In the genomic region with DNA sequence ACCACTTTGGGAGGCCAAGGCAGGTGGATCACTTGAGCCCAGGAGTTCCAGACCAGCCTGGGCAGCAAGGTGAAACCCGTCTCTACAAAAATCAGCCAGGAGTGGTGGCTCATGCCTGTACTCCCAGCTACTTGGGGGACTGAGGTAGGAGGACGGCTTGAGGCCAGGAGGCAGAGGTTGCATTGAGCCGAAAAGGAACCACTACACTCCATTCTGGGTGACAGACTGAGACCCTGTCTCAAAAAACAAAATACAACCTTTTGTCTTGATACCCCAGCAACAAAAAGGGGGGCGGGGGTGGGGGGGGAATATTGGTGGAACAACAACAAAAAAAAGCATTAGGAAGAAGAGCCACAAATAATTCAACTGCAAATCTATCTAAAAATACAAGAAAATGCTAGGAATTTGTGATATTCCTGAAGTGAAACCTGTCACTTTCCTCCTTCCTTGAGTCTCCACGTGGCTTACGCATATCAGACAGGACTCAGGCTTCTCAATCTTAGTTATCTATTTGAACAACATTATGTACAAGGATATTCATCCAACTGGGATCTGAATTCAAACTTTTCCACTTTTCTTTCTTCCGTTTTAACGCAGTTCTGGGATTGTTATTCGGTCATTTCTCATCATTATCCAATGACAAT, we compare ENCODE assay signal across 6 cellular contexts. TPM values are rescaled to one million over a fixed set of nuclear protein-coding genes. Genes with fewer than 3 reads are reported as not detected.
DNase-seq lines count a peak whose midpoint lies in the region; ATAC-seq and TF ChIP-seq lines count a peak whose summit lies in the region.

No MANE protein-coding gene starts in this region.

- TSS peak; percentile 87 for BruUV-seq in PC-3 (replicated peaks; lab: Mats Ljungman, UMichigan)

- H3K36me3 ChIP-seq in PC-3 (ENCODE audit: low read depth, low read length) = no peaks in the 10 kb centered on the region
- H3K36me3 ChIP-seq in aorta (ENCODE audit: control insufficient read depth in 1 of 2, insufficient read depth in 2 of 2, low read length in 1 of 2) = no peaks in the 10 kb centered on the region

- no peak for TF ChIP-seq CTCF in AG10803 (conservative IDR thresholded peaks at IDR 0.05; ENCODE audit: low read length)
- no peak for TF ChIP-seq CTCF in PC-3 (conservative IDR thresholded peaks at IDR 0.05; ENCODE audit: low read depth, low read length)

- peak overlapping the region; percentile 71 for H2AFZ ChIP-seq in PC-3 (ENCODE audit: low read length)

- CTCF ChIA-PET in PC-3 (lab: Charles Lee) = interaction anchor here (1.2 kb wide), 1 partner anchor 23 kb away, joined by 4 read pairs; no protein-coding TSS in a partner anchor

- H3K4me1 ChIP-seq in PC-3 (ENCODE audit: insufficient read depth, low read length) (peaks cover 14% of the 10 kb centered on the region), aorta (ENCODE audit: control insufficient read depth in 1 of 2, insufficient read depth in 2 of 2, low read length in 2 of 2) (no peaks in the 10 kb centered on the region)

- H3K9me3 ChIP-seq in PC-3 (ENCODE audit: low read length) = no peaks in the 10 kb centered on the region
- no peaks in the 10 kb centered on the region for H3K9me3 ChIP-seq in aorta (ENCODE audit: control insufficient read depth, low read length)

- DNase-seq in AG10803 (ENCODE audit: low read depth) (peak; percentile 7), PC-3 (no peak), hepatic stellate cell (ENCODE audit: low spot score) (peak; percentile 31), aorta (no peak), NCI-H510A (lab: John Stamatoyannopoulos, UW) (no peak)

- WGBS in aorta, 2 donors = 16 to 23% methylated on average over 9 of the region's 9 CpGs

- no peaks in the 10 kb centered on the region for H3K9me2 ChIP-seq in PC-3 (replicated peaks; ENCODE audit: low read length)

- H4K20me1 ChIP-seq in PC-3 (ENCODE audit: low read length) = no peaks in the 10 kb centered on the region

- intact Hi-C loops in PC-3 (cut with micrococcal nuclease) = no loop called here
- intact Hi-C loops in aorta (cut with DNase I) = no loop called here

- ATAC-seq in PC-3 (no peak), aorta (ENCODE audit: low FRiP score) (no peak), HG03135 (IDR thresholded peaks at IDR 0.05; ENCODE audit: unreplicated experiment) (no peak)

- peak overlapping the region; percentile 90 for H3K9ac ChIP-seq in PC-3 (ENCODE audit: low read length)

- H3K4me3 ChIP-seq in AG10803 (ENCODE audit: low read length) (peak overlapping the region; percentile 76), PC-3 (ENCODE audit: low read length) (peak overlapping the region; percentile 85), aorta (ENCODE audit: low read length in 2 of 2) (peak overlapping the region; percentile 71 to 99)

- H3K27ac ChIP-seq in PC-3 (ENCODE audit: low read length) (peak overlapping the region; percentile 48), aorta (ENCODE audit: low read depth in 1 of 2, low read length in 2 of 2) (peak overlapping the region in 1 of 2 donors; percentile 98)

- H3F3A ChIP-seq in PC-3 (ENCODE audit: low read length, unreplicated experiment) = no peaks in the 10 kb centered on the region

- peak overlapping the region; percentile 96 for H3K4me2 ChIP-seq in PC-3 (ENCODE audit: low read length)

- H3K27me3 ChIP-seq in PC-3 (ENCODE audit: low read length) (no peaks in the 10 kb centered on the region), aorta (ENCODE audit: control insufficient read depth in 1 of 2, insufficient read depth in 2 of 2, low read length in 1 of 2) (no peaks in the 10 kb centered on the region)

- peaks cover 19% of the 10 kb centered on the region for H3K79me2 ChIP-seq in PC-3 (ENCODE audit: low read length)

- POLR2A ChIA-PET in PC-3 (lab: Charles Lee; ENCODE audit: unreplicated experiment) = interaction anchor here (0.7 kb wide), 1 partner anchor 1069 kb away, joined by 3 read pairs; no protein-coding TSS in a partner anchor

RNA-seq across cellular contexts. Expression of a gene that starts 1.2 kb away (rescaled TPM):
- total RNA-seq in PC-3 (2014; rRNA removed) (14.0 and 15.7 TPM in 2 replicates), aorta (10 to 100 TPM; 55.8 to 75.4 TPM)
- polyA plus RNA-seq in aorta = 10 to 100 TPM; 11.3 to 22.7 TPM

RNA-seq across cellular contexts. Expression of a gene that starts 5.0 kb away (rescaled TPM):
- total RNA-seq in PC-3 (2014; rRNA removed) (not detected in 2 replicates), aorta (not detected)
- not detected for polyA plus RNA-seq in aorta

RNA-seq across cellular contexts. Expression of a gene that starts 25.5 kb away (rescaled TPM):
- total RNA-seq in PC-3 (2014; rRNA removed) (not detected in 2 replicates), aorta (not detected)
- not detected for polyA plus RNA-seq in aorta

RNA-seq across cellular contexts. Expression of a gene that starts 30.0 kb away (rescaled TPM):
- total RNA-seq in PC-3 (2014; rRNA removed) (3.0 TPM in 1 of 2 replicates, not detected in the other), aorta (10 to 100 TPM in 1 of 2 donors, 1 to 10 TPM in 1; 2.4 to 15.5 TPM)
- polyA plus RNA-seq in aorta = 1 to 10 TPM in 1 of 2 donors, under 1 TPM in 1; 0.25 to 2.1 TPM

RNA-seq across cellular contexts. Expression of a gene that starts 50.1 kb away (rescaled TPM):
- total RNA-seq in PC-3 (2014; rRNA removed) = not detected in 2 replicates
- total RNA-seq in aorta = 10 to 100 TPM; 16.2 to 38.8 TPM
- polyA plus RNA-seq in aorta = 10 to 100 TPM in 1 of 2 donors, 1 to 10 TPM in 1; 5.5 to 21.2 TPM

Comparison
In these comparisons a context has a peak if more than half of its experiments do, and no peak if none do; other contexts are left out.
1. DNase-seq: peak in AG10803 (single experiment) and hepatic stellate cell (single experiment); none in PC-3 (single experiment), aorta (0 of 2) and NCI-H510A (single experiment).
2. Peak in every context shown above with its lines, with median percentiles within 50 percentile points of each other: H3K4me3 ChIP-seq.